In the genomic region with DNA sequence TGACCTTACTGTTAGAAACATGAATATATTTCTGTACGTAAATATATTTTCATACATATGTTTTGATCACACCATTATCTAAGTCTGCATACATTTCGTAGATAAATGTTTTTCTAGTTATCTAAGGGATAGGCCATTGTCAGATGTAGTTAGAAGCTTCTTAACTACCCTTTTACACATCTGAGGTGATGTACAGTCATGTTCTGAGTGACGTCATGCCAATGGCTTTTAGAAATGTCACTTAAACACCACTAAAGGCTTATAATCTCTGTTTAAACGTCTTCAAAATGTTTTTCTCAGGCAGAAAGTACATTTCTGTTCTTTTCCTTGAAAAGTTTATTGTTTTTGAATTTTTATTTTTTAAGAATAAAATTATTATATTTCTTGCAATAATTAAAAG, we compare ENCODE assay signal across 3 cellular contexts.
TF ChIP-seq lines count a peak whose summit lies in the region.

No MANE protein-coding gene starts in this region.

TF ChIP-seq in HepG2, 621 proteins besides CTCF, POLR2A, EP300 and RAD21:
- TF ChIP-seq CREB1 (IDR thresholded peaks at IDR 0.05) (peak; percentile 86), CREB1 (CRISPR knock-in tag; IDR thresholded peaks at IDR 0.05) (no peak), ATF7 (IDR thresholded peaks at IDR 0.05) (peak; percentile 89), ATF7 (CRISPR knock-in tag; IDR thresholded peaks at IDR 0.05) (no peak), ATF7-NPFF (CRISPR knock-in tag; IDR thresholded peaks at IDR 0.05; ENCODE audit: low read depth) (no peak), ZFP37 (CRISPR knock-in tag; IDR thresholded peaks at IDR 0.05; ENCODE audit: borderline replicate concordance) (no peak)
- TF ChIP-seq, protein P1, sequence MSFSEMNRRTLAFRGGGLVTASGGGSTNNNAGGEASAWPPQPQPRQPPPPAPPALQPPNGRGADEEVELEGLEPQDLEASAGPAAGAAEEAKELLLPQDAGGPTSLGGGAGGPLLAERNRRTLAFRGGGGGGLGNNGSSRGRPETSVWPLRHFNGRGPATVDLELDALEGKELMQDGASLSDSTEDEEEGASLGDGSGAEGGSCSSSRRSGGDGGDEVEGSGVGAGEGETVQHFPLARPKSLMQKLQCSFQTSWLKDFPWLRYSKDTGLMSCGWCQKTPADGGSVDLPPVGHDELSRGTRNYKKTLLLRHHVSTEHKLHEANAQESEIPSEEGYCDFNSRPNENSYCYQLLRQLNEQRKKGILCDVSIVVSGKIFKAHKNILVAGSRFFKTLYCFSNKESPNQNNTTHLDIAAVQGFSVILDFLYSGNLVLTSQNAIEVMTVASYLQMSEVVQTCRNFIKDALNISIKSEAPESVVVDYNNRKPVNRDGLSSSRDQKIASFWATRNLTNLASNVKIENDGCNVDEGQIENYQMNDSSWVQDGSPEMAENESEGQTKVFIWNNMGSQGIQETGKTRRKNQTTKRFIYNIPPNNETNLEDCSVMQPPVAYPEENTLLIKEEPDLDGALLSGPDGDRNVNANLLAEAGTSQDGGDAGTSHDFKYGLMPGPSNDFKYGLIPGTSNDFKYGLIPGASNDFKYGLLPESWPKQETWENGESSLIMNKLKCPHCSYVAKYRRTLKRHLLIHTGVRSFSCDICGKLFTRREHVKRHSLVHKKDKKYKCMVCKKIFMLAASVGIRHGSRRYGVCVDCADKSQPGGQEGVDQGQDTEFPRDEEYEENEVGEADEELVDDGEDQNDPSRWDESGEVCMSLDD (CRISPR knock-in tag; IDR thresholded peaks at IDR 0.05; ENCODE audit: borderline replicate concordance): no peak

TF ChIP-seq in HEK293, 187 proteins besides CTCF, POLR2A, EP300 and RAD21:
- TF ChIP-seq, protein P2, sequence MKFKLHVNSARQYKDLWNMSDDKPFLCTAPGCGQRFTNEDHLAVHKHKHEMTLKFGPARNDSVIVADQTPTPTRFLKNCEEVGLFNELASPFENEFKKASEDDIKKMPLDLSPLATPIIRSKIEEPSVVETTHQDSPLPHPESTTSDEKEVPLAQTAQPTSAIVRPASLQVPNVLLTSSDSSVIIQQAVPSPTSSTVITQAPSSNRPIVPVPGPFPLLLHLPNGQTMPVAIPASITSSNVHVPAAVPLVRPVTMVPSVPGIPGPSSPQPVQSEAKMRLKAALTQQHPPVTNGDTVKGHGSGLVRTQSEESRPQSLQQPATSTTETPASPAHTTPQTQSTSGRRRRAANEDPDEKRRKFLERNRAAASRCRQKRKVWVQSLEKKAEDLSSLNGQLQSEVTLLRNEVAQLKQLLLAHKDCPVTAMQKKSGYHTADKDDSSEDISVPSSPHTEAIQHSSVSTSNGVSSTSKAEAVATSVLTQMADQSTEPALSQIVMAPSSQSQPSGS (tag by site-specific recombination; IDR thresholded peaks at IDR 0.05; ENCODE audit: low read depth): 0 out of 2 replicates have a peak, but pooled peaks have one; percentile 35
- TF ChIP-seq, protein P3, sequence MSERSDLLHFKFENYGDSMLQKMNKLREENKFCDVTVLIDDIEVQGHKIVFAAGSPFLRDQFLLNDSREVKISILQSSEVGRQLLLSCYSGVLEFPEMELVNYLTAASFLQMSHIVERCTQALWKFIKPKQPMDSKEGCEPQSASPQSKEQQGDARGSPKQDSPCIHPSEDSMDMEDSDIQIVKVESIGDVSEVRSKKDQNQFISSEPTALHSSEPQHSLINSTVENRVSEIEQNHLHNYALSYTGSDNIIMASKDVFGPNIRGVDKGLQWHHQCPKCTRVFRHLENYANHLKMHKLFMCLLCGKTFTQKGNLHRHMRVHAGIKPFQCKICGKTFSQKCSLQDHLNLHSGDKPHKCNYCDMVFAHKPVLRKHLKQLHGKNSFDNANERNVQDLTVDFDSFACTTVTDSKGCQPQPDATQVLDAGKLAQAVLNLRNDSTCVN (tag by site-specific recombination; optimal IDR thresholded peaks at IDR 0.05): no peak
- no peak for TF ChIP-seq ZNF174 (tag by site-specific recombination; IDR thresholded peaks at IDR 0.05)

TF ChIP-seq in K562, 482 proteins besides CTCF, POLR2A, EP300 and RAD21:
- no peak for TF ChIP-seq HOXB6 (CRISPR knock-in tag; IDR thresholded peaks at IDR 0.05; ENCODE audit: borderline replicate concordance)
- TF ChIP-seq, protein P4, sequence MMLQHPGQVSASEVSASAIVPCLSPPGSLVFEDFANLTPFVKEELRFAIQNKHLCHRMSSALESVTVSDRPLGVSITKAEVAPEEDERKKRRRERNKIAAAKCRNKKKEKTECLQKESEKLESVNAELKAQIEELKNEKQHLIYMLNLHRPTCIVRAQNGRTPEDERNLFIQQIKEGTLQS (IDR thresholded peaks at IDR 0.05): peak; percentile 12; the same call in 1 of the 2 replicates
- TF ChIP-seq, protein P4 (CRISPR knock-in tag; conservative IDR thresholded peaks at IDR 0.05): no peak
